In the genomic region with DNA sequence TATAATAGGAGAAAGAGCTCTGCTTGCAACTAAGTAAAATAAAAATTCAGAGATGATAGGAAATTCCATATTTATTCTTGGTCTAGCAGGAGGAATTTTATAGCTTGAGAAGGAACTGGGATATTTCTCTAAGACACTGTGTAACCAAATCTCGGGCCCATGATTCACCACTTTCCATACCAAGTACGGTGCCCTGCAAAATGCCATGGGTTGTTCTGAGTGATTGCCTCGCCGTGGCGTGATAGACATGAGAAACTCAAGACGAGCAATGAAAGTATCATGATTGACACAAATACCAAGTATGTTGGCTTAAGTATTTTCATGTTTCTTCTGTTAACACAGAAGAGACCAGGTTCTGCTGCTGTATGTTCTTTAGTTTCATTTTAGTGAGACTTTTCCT, we compare ENCODE assay signal across 15 cellular contexts.
DNase-seq lines count a peak whose midpoint lies in the region; ATAC-seq and TF ChIP-seq lines count a peak whose summit lies in the region.
"Had no signal": no experiment of that assay in that cellular context is flagged by ENCODE, and none has a peak within 500 bp of the region (broad histone marks: within the 10 kb centered on the region; RNA-seq: fewer than 3 reads in every experiment).

No MANE protein-coding gene starts in this region.

- H3K4me1 Mint-ChIP-seq in HFFc6 (ENCODE audit: low read depth), result no peaks in the 10 kb centered on the region
- H3K4me1 Mint-ChIP-seq: CD8-positive, alpha-beta memory T cell had no signal

- H3K9ac ChIP-seq in SU-DHL-6 (ENCODE audit: low read length), result 0 out of 2 replicates have a peak overlapping the region, but pooled peaks have one; percentile 16

- H3K27ac ChIP-seq in SU-DHL-6 (ENCODE audit: low read depth, low read length), result peak overlapping the region; percentile 97
- peak overlapping the region; percentile 37 to 77 (median 66) for H3K27ac ChIP-seq in gastroesophageal sphincter
- peak overlapping the region in 3 of 4 donors; percentile 15 to 49 (median 36) for H3K27ac ChIP-seq in sigmoid colon
- no peak overlapping the region for H3K27ac ChIP-seq in stomach
- no peak overlapping the region for H3K27ac ChIP-seq in PC-9
- H3K27ac ChIP-seq: 22Rv1 had no signal

- no peak overlapping the region for H3K27ac Mint-ChIP-seq in HFFc6
- H3K27ac Mint-ChIP-seq: CD14-positive monocyte; CD8-positive, alpha-beta memory T cell; H9 had no signal

- CTCF ChIA-PET in PC-9 (lab: Charles Lee), result no interaction called here

- H2AFZ ChIP-seq in SU-DHL-6 (ENCODE audit: low read depth, low read length, severe bottlenecking) (peak overlapping the region; percentile 8), PC-9 (no peak overlapping the region)

- H4K20me1 ChIP-seq in SU-DHL-6 (ENCODE audit: low read depth, low read length) (no peaks in the 10 kb centered on the region), PC-9 (ENCODE audit: insufficient read depth) (no peaks in the 10 kb centered on the region)

- no peak for TF ChIP-seq POLR2A in gastroesophageal sphincter (IDR thresholded peaks at IDR 0.05)
- no peak for TF ChIP-seq POLR2A in sigmoid colon (IDR thresholded peaks at IDR 0.05)
- TF ChIP-seq POLR2A in stomach (IDR thresholded peaks at IDR 0.05), result no peak

- no TSS peak for BruUV-seq in PC-9 (replicated peaks; lab: Mats Ljungman, UMichigan)

- H3K9me3 ChIP-seq in SU-DHL-6 (ENCODE audit: insufficient read depth, low read length), result no peaks in the 10 kb centered on the region
- no peaks in the 10 kb centered on the region for H3K9me3 ChIP-seq in gastroesophageal sphincter
- no peaks in the 10 kb centered on the region for H3K9me3 ChIP-seq in sigmoid colon
- no peaks in the 10 kb centered on the region for H3K9me3 ChIP-seq in stomach
- H3K9me3 ChIP-seq in PC-9 (ENCODE audit: insufficient read depth, low read depth), result no peaks in the 10 kb centered on the region
- H3K9me3 ChIP-seq: Caco-2 had no signal

- POLR2A ChIA-PET in PC-9 (lab: Charles Lee; ENCODE audit: unreplicated experiment), result interaction anchor here (0.6 kb wide), 1 partner anchor 14 kb away, joined by 3 read pairs; no protein-coding TSS in a partner anchor

- no peaks in the 10 kb centered on the region; the same call in 1 of the 2 replicates for H3K9me3 Mint-ChIP-seq in HFFc6
- H3K9me3 Mint-ChIP-seq: CD14-positive monocyte; CD8-positive, alpha-beta memory T cell; H9 had no signal

- H3K4me2 ChIP-seq in SU-DHL-6 (ENCODE audit: low read depth, low read length, poor library complexity, severe bottlenecking) (no peak overlapping the region), PC-9 (no peak overlapping the region)

- 0 out of 2 replicates have a peak overlapping the region, but pooled peaks have one; percentile 6 for H3K4me3 Mint-ChIP-seq in HFFc6
- H3K4me3 Mint-ChIP-seq: CD14-positive monocyte; CD8-positive, alpha-beta memory T cell; H9 had no signal

- no peaks in the 10 kb centered on the region for H3K9me2 ChIP-seq in SU-DHL-6 (replicated peaks; ENCODE audit: insufficient read depth, low read length)
- H3K9me2 ChIP-seq in PC-9 (ENCODE audit: insufficient read depth), result no peaks in the 10 kb centered on the region

- TF ChIP-seq EP300 in gastroesophageal sphincter (IDR thresholded peaks at IDR 0.05) (no peak), sigmoid colon (IDR thresholded peaks at IDR 0.05) (no peak), stomach (IDR thresholded peaks at IDR 0.05) (no peak)

- H3K4me3 ChIP-seq in SU-DHL-6 (ENCODE audit: insufficient read depth, low read length, poor library complexity, severe bottlenecking) (no peak overlapping the region), gastroesophageal sphincter (peak overlapping the region; percentile 35 to 43), sigmoid colon (peak overlapping the region in 2 of 4 donors; percentile 10 to 24), stomach (peak overlapping the region in 2 of 4 donors; percentile 2 to 18), PC-9 (no peak overlapping the region)

- H3K4me1 ChIP-seq in gastroesophageal sphincter, result peaks cover 0 to 15% (median 0%) of the 10 kb centered on the region in 3 donors
- peaks cover 0 to 7% (median 3%) of the 10 kb centered on the region in 4 donors for H3K4me1 ChIP-seq in sigmoid colon
- no peaks in the 10 kb centered on the region for H3K4me1 ChIP-seq in stomach
- H3K4me1 ChIP-seq in PC-9 (replicated peaks; ENCODE audit: insufficient read depth), result no peaks in the 10 kb centered on the region
- H3K4me1 ChIP-seq: Caco-2 had no signal

- DNase-seq in HFFc6 (no peak), sigmoid colon (no peak), stomach (no peak), PC-9 (no peak), HuH-7.5 (ENCODE audit: low spot score) (no peak)
- DNase-seq: Caco-2; CD8-positive, alpha-beta memory T cell; GF-D8; GOT3; H9 had no signal

- no peaks in the 10 kb centered on the region; the same call in 1 of the 2 replicates for H3K27me3 Mint-ChIP-seq in HFFc6 (ENCODE audit: insufficient read depth)
- H3K27me3 Mint-ChIP-seq: CD8-positive, alpha-beta memory T cell had no signal

- H3K36me3 ChIP-seq in SU-DHL-6 (ENCODE audit: low read length) (no peaks in the 10 kb centered on the region), gastroesophageal sphincter (no peaks in the 10 kb centered on the region), sigmoid colon (no peaks in the 10 kb centered on the region), stomach (no peaks in the 10 kb centered on the region), PC-9 (ENCODE audit: low read depth) (no peaks in the 10 kb centered on the region)

- peak; percentile 36 for ATAC-seq in gastroesophageal sphincter
- ATAC-seq in HG03457 (IDR thresholded peaks at IDR 0.05; ENCODE audit: unreplicated experiment), result no peak

- H3K79me2 ChIP-seq in SU-DHL-6 (ENCODE audit: insufficient read depth, low read length), result no peaks in the 10 kb centered on the region
- H3K79me2 ChIP-seq in PC-9 (ENCODE audit: low read depth), result no peaks in the 10 kb centered on the region

- H3K27me3 ChIP-seq in SU-DHL-6 (ENCODE audit: low read length) (no peaks in the 10 kb centered on the region), gastroesophageal sphincter (no peaks in the 10 kb centered on the region), sigmoid colon (no peaks in the 10 kb centered on the region), stomach (no peaks in the 10 kb centered on the region), PC-9 (ENCODE audit: insufficient read depth, low read depth) (no peaks in the 10 kb centered on the region)

- 37 to 73% methylated on average over 6 of the region's 6 CpGs for WGBS in gastroesophageal sphincter (ENCODE audit: low coverage in 1 of 2), 2 donors
- WGBS in sigmoid colon, 2 donors, result 91 to 94% methylated on average over 6 of the region's 6 CpGs
- WGBS in stomach, 5 donors, result 81 to 98% (median 93%) methylated on average over 6 of the region's 6 CpGs

- intact Hi-C loops in sigmoid colon (cut with DNase I), result no loop called here
- intact Hi-C loops in stomach (cut with DNase I; ENCODE audit: low total_unique reads), result no loop called here
- intact Hi-C loops in PC-9 (cut with micrococcal nuclease; ENCODE audit: unreplicated experiment), result no loop called here

- peaks cover 32% of the 10 kb centered on the region for H3F3A ChIP-seq in SU-DHL-6 (ENCODE audit: insufficient read depth)
- H3F3A ChIP-seq in PC-9 (ENCODE audit: insufficient read depth, low read depth), result no peaks in the 10 kb centered on the region

- H3K36me3 Mint-ChIP-seq in HFFc6 (ENCODE audit: low read depth), result no peaks in the 10 kb centered on the region
- H3K36me3 Mint-ChIP-seq: CD14-positive monocyte; CD8-positive, alpha-beta memory T cell had no signal

- TF ChIP-seq CTCF in HFFc6 (IDR thresholded peaks at IDR 0.05) (no peak), SU-DHL-6 (IDR thresholded peaks at IDR 0.05; ENCODE audit: insufficient read depth, low read length, poor library complexity, severe bottlenecking) (no peak), gastroesophageal sphincter (IDR thresholded peaks at IDR 0.05) (no peak), sigmoid colon (IDR thresholded peaks at IDR 0.05) (no peak), stomach (IDR thresholded peaks at IDR 0.05) (no peak), PC-9 (conservative IDR thresholded peaks at IDR 0.05) (no peak)

Comparison
In these comparisons a context has a peak if more than half of its experiments do, and no peak if none do; other contexts are left out.
1. H3K27ac ChIP-seq: peak in SU-DHL-6 (single experiment), gastroesophageal sphincter (4 of 4) and sigmoid colon (3 of 4); none in stomach (0 of 5) and PC-9 (single experiment).
2. H3K4me3 ChIP-seq: peak in gastroesophageal sphincter (2 of 2); none in SU-DHL-6 (single experiment) and PC-9 (single experiment).